8 cellular contexts compared by ENCODE assay signal in the genomic region with DNA sequence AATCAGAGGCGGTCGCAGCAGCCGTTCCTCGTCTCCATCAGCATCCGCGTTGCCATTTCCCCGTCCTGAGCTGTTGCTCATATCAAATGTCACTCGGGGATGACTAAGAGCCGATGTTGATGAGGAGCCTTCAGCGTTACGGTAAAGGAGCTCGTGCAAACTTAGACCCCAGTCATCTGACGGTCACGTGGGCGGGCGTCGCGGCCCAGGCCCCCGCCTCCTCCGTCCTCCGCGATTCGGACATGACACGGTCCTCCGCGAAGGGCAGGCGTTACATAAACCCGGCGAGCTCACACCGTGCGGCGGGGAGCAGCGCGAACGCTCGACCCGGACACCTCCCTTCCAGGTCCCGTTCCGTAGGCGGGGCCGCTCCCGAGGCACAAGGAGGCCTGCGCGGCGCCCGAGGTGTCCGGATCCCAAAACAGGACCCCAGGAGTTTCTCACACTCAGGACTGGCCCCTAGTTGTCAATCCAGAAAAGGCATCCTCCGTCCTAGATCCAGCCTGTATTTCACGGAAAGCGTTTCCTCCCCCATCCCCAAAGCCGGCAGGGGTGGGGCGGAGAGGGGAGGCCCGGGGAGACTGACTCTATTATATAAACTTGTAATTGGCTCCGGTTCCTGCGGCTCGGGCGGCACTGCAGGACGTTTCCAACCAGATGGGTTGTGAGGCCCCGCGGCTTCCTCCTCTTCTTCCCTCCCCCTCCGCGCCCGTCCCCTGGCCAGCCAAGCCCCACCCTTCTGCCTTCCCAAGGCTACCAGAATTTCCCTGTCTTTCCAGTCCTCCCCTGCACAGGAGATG.
A peak's percentile ranks its signal among the peaks of the same experiment; 100 is the strongest.
DNase-seq lines count a peak whose midpoint lies in the region; ATAC-seq and TF ChIP-seq lines count a peak whose summit lies in the region.

No MANE protein-coding gene starts in this region.

- no peaks in the 10 kb centered on the region for H3K4me1 ChIP-seq in MM.1S (ENCODE audit: low read length)

- ATAC-seq in activated T-cell treated with anti-CD3 and anti-CD28 coated beads, Interleukin-2, amount 50 U/mL, for 72 hours (replicated peaks in 1 of 2), result peak; percentile 96 to 97
- peak; percentile 58 to 84 (median 72) for ATAC-seq in natural killer cell
- no peak for ATAC-seq in HG02678 (IDR thresholded peaks at IDR 0.05; ENCODE audit: unreplicated experiment)
- ATAC-seq in HG03457 (IDR thresholded peaks at IDR 0.05; ENCODE audit: unreplicated experiment), result no peak

- no peaks in the 10 kb centered on the region for H3K79me2 ChIP-seq in MM.1S (ENCODE audit: low read length)

- H3K9me3 ChIP-seq in MM.1S (replicated peaks; ENCODE audit: insufficient read depth, low read length), result no peaks in the 10 kb centered on the region

- no peaks in the 10 kb centered on the region for H3K9me2 ChIP-seq in MM.1S (replicated peaks; ENCODE audit: insufficient read depth, low read length)

- DNase-seq in C1 segment of cervical spinal cord (lab: John Stamatoyannopoulos, UW) (peak in 13 of 14 donors; percentile 2 to 75 (median 50)), MM.1S (no peak), fibroblast of villous mesenchyme (ENCODE audit: low read depth) (peak; percentile 34), natural killer cell (peak; percentile 17)
- peak; percentile 68 to 79 for DNase-seq in activated T-cell treated with anti-CD3 and anti-CD28 coated beads, Interleukin-2, amount 50 U/mL, for 72 hours

- H3K27ac ChIP-seq in MM.1S (ENCODE audit: low read length), result no peak overlapping the region

- no peaks in the 10 kb centered on the region for H3K27me3 ChIP-seq in MM.1S (replicated peaks; ENCODE audit: insufficient read depth, low read length)

- intact Hi-C loops in natural killer cell (cut with micrococcal nuclease), result no loop called here

- H3K4me1 Mint-ChIP-seq in activated T-cell treated with anti-CD3 and anti-CD28 coated beads, Interleukin-2, amount 50 U/mL, for 72 hours (ENCODE audit: low read depth), result peaks cover 24% of the 10 kb centered on the region
- peaks cover 17 to 22% of the 10 kb centered on the region in 2 donors for H3K4me1 Mint-ChIP-seq in natural killer cell
- peaks cover 25% of the 10 kb centered on the region for H3K4me1 Mint-ChIP-seq in stimulated activated naive CD8-positive, alpha-beta T cell treated with anti-CD3 and anti-CD28 coated beads, Interleukin-15, Interleukin-2, amounts not matched to agents 100 ng/mL and 50 ng/mL, for 24 hours (ENCODE audit: low read depth)

- H3K4me3 Mint-ChIP-seq in activated T-cell treated with anti-CD3 and anti-CD28 coated beads, Interleukin-2, amount 50 U/mL, for 72 hours, result peak overlapping the region; percentile 81 to 90
- H3K4me3 Mint-ChIP-seq in natural killer cell, result peak overlapping the region; percentile 85
- peak overlapping the region; percentile 83 for H3K4me3 Mint-ChIP-seq in stimulated activated naive CD8-positive, alpha-beta T cell treated with anti-CD3 and anti-CD28 coated beads, Interleukin-15, Interleukin-2, amounts not matched to agents 100 ng/mL and 50 ng/mL, for 24 hours

- no peaks in the 10 kb centered on the region for H3F3A ChIP-seq in MM.1S (ENCODE audit: insufficient read depth, low read length)

- H3K4me3 ChIP-seq in MM.1S (ENCODE audit: low read length) (peak overlapping the region; percentile 44), fibroblast of villous mesenchyme (ENCODE audit: low read depth, low read length) (peak overlapping the region; percentile 62)

- H3K27ac Mint-ChIP-seq in activated T-cell treated with anti-CD3 and anti-CD28 coated beads, Interleukin-2, amount 50 U/mL, for 72 hours, result peak overlapping the region; percentile 38
- H3K27ac Mint-ChIP-seq in natural killer cell, result peak overlapping the region in 1 of 2 donors; percentile 54
- peak overlapping the region; percentile 88 for H3K27ac Mint-ChIP-seq in stimulated activated naive CD8-positive, alpha-beta T cell treated with anti-CD3 and anti-CD28 coated beads, Interleukin-15, Interleukin-2, amounts not matched to agents 100 ng/mL and 50 ng/mL, for 24 hours

- no peaks in the 10 kb centered on the region for H3K36me3 ChIP-seq in MM.1S (replicated peaks; ENCODE audit: insufficient read depth, low read length)

- peaks cover 42% of the 10 kb centered on the region for H3K27me3 Mint-ChIP-seq in activated T-cell treated with anti-CD3 and anti-CD28 coated beads, Interleukin-2, amount 50 U/mL, for 72 hours (ENCODE audit: low read depth)
- peaks cover 46 to 70% of the 10 kb centered on the region in 2 donors for H3K27me3 Mint-ChIP-seq in natural killer cell (ENCODE audit: low read depth in 2 of 2)
- H3K27me3 Mint-ChIP-seq in stimulated activated naive CD8-positive, alpha-beta T cell treated with anti-CD3 and anti-CD28 coated beads, Interleukin-15, Interleukin-2, amounts not matched to agents 100 ng/mL and 50 ng/mL, for 24 hours, result peaks cover 47% of the 10 kb centered on the region

- TF ChIP-seq CTCF in MM.1S (IDR thresholded peaks at IDR 0.05; ENCODE audit: low read length), result no peak
- no peak for TF ChIP-seq CTCF in fibroblast of villous mesenchyme (IDR thresholded peaks at IDR 0.05; ENCODE audit: insufficient read depth, low read depth, low read length)
- TF ChIP-seq CTCF in natural killer cell (IDR thresholded peaks at IDR 0.05), result no peak

- H3K9ac ChIP-seq in MM.1S (ENCODE audit: low read length), result no peak overlapping the region

- H4K20me1 ChIP-seq in MM.1S (ENCODE audit: insufficient read depth, low read length), result no peaks in the 10 kb centered on the region

- H3K9me3 Mint-ChIP-seq in activated T-cell treated with anti-CD3 and anti-CD28 coated beads, Interleukin-2, amount 50 U/mL, for 72 hours, result peaks cover 0 to 3% of the 10 kb centered on the region in 2 donors
- no peaks in the 10 kb centered on the region for H3K9me3 Mint-ChIP-seq in natural killer cell
- H3K9me3 Mint-ChIP-seq in stimulated activated naive CD8-positive, alpha-beta T cell treated with anti-CD3 and anti-CD28 coated beads, Interleukin-15, Interleukin-2, amounts not matched to agents 100 ng/mL and 50 ng/mL, for 24 hours, result no peaks in the 10 kb centered on the region

- H3K36me3 Mint-ChIP-seq in activated T-cell treated with anti-CD3 and anti-CD28 coated beads, Interleukin-2, amount 50 U/mL, for 72 hours (ENCODE audit: insufficient read depth in 2 of 2), result peaks cover 3 to 8% of the 10 kb centered on the region in 2 donors
- H3K36me3 Mint-ChIP-seq in natural killer cell, result no peaks in the 10 kb centered on the region
- no peaks in the 10 kb centered on the region for H3K36me3 Mint-ChIP-seq in stimulated activated naive CD8-positive, alpha-beta T cell treated with anti-CD3 and anti-CD28 coated beads, Interleukin-15, Interleukin-2, amounts not matched to agents 100 ng/mL and 50 ng/mL, for 24 hours (ENCODE audit: low read depth)

- peak overlapping the region; percentile 53 for H2AFZ ChIP-seq in MM.1S (ENCODE audit: low read length)

- H3K4me2 ChIP-seq in MM.1S (ENCODE audit: low read depth, low read length), result peak overlapping the region; percentile 42

Comparison
In these comparisons a context has a peak if more than half of its experiments do, and no peak if none do; other contexts are left out.
1. ATAC-seq: peak in activated T-cell treated with anti-CD3 and anti-CD28 coated beads, Interleukin-2, amount 50 U/mL, for 72 hours (2 of 2) and natural killer cell (3 of 3); none in HG02678 (single experiment) and HG03457 (single experiment).
2. Peak in every context shown above with its lines, with median percentiles within 50 percentile points of each other: H3K4me3 Mint-ChIP-seq.